ENCODE assay signal across 1 cellular context in the genomic region with DNA sequence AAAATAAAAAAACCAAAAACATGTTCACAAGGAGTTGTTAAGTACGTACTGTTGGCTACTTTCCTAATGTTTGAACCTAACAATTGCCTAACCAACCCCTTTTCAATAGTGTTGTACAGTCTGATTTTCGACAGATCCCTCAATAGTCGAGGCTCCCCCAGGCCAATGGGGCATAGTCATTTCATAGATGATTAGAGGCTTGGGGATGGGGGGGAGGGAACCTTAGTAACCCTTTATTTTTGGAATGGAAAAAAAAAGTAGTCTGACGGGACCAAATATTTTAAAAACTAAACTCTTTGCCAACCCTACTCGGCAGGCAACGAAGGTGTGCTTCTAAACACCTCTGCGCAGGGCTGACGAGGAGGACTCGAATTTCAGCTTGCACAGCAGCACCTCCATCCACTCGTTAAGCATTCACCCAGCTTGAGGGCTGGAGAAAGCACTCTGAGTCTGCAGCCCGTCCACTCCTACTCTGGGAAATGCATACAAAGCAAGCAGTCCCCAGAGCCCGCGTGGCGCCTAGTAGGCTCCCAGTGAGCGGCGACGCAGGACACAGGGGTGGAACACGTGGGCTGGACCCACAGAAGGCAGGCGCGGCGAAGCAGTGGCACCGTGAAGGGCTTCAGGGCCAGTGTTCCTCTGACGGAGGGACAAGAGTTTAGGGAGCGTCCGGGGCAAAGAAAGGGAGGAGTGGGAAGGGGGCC.
TF ChIP-seq lines count a peak whose summit lies in the region.

No MANE protein-coding gene starts in this region.

TF ChIP-seq in K562, 482 proteins besides CTCF, POLR2A, EP300 and RAD21 (continued from another document and continues in another):
- TF ChIP-seq, protein P1, sequence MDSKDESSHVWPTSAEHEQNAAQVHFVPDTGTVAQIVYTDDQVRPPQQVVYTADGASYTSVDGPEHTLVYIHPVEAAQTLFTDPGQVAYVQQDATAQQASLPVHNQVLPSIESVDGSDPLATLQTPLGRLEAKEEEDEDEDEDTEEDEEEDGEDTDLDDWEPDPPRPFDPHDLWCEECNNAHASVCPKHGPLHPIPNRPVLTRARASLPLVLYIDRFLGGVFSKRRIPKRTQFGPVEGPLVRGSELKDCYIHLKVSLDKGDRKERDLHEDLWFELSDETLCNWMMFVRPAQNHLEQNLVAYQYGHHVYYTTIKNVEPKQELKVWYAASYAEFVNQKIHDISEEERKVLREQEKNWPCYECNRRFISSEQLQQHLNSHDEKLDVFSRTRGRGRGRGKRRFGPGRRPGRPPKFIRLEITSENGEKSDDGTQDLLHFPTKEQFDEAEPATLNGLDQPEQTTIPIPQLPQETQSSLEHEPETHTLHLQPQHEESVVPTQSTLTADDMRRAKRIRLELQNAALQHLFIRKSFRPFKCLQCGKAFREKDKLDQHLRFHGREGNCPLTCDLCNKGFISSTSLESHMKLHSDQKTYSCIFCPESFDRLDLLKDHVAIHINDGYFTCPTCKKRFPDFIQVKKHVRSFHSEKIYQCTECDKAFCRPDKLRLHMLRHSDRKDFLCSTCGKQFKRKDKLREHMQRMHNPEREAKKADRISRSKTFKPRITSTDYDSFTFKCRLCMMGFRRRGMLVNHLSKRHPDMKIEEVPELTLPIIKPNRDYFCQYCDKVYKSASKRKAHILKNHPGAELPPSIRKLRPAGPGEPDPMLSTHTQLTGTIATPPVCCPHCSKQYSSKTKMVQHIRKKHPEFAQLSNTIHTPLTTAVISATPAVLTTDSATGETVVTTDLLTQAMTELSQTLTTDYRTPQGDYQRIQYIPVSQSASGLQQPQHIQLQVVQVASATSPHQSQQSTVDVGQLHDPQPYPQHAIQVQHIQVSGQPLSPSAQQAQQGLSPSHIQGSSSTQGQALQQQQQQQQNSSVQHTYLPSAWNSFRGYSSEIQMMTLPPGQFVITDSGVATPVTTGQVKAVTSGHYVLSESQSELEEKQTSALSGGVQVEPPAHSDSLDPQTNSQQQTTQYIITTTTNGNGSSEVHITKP (IDR thresholded peaks at IDR 0.05; ENCODE audit: partially characterized antibody), result peak; percentile 13
- TF ChIP-seq, protein P2, sequence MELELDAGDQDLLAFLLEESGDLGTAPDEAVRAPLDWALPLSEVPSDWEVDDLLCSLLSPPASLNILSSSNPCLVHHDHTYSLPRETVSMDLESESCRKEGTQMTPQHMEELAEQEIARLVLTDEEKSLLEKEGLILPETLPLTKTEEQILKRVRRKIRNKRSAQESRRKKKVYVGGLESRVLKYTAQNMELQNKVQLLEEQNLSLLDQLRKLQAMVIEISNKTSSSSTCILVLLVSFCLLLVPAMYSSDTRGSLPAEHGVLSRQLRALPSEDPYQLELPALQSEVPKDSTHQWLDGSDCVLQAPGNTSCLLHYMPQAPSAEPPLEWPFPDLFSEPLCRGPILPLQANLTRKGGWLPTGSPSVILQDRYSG (tag; conservative IDR thresholded peaks at IDR 0.05; ENCODE audit: low read depth), result no peak; the same call in 1 of the 2 replicates
- TF ChIP-seq ELF1 (tag; IDR thresholded peaks at IDR 0.05), result no peak
- TF ChIP-seq SRF (CRISPR knock-in tag; IDR thresholded peaks at IDR 0.05), result no peak
- TF ChIP-seq FOS (IDR thresholded peaks at IDR 0.05; ENCODE audit: extremely low read depth, insufficient read length), result no peak
- TF ChIP-seq ZNF551 (CRISPR knock-in tag; IDR thresholded peaks at IDR 0.05), result no peak
- TF ChIP-seq, protein P3, sequence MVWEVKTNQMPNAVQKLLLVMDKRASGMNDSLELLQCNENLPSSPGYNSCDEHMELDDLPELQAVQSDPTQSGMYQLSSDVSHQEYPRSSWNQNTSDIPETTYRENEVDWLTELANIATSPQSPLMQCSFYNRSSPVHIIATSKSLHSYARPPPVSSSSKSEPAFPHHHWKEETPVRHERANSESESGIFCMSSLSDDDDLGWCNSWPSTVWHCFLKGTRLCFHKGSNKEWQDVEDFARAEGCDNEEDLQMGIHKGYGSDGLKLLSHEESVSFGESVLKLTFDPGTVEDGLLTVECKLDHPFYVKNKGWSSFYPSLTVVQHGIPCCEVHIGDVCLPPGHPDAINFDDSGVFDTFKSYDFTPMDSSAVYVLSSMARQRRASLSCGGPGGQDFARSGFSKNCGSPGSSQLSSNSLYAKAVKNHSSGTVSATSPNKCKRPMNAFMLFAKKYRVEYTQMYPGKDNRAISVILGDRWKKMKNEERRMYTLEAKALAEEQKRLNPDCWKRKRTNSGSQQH (CRISPR knock-in tag; IDR thresholded peaks at IDR 0.05), result no peak
- TF ChIP-seq, protein P4, sequence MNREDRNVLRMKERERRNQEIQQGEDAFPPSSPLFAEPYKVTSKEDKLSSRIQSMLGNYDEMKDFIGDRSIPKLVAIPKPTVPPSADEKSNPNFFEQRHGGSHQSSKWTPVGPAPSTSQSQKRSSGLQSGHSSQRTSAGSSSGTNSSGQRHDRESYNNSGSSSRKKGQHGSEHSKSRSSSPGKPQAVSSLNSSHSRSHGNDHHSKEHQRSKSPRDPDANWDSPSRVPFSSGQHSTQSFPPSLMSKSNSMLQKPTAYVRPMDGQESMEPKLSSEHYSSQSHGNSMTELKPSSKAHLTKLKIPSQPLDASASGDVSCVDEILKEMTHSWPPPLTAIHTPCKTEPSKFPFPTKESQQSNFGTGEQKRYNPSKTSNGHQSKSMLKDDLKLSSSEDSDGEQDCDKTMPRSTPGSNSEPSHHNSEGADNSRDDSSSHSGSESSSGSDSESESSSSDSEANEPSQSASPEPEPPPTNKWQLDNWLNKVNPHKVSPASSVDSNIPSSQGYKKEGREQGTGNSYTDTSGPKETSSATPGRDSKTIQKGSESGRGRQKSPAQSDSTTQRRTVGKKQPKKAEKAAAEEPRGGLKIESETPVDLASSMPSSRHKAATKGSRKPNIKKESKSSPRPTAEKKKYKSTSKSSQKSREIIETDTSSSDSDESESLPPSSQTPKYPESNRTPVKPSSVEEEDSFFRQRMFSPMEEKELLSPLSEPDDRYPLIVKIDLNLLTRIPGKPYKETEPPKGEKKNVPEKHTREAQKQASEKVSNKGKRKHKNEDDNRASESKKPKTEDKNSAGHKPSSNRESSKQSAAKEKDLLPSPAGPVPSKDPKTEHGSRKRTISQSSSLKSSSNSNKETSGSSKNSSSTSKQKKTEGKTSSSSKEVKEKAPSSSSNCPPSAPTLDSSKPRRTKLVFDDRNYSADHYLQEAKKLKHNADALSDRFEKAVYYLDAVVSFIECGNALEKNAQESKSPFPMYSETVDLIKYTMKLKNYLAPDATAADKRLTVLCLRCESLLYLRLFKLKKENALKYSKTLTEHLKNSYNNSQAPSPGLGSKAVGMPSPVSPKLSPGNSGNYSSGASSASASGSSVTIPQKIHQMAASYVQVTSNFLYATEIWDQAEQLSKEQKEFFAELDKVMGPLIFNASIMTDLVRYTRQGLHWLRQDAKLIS (CRISPR knock-in tag; IDR thresholded peaks at IDR 0.05), result no peak
- TF ChIP-seq ZBTB1 (CRISPR knock-in tag; IDR thresholded peaks at IDR 0.05; ENCODE audit: borderline replicate concordance, low read depth), result no peak
- TF ChIP-seq MCM3 (IDR thresholded peaks at IDR 0.05), result no peak
- TF ChIP-seq FOXA3 (CRISPR knock-in tag; conservative IDR thresholded peaks at IDR 0.05 in 1 of 2, IDR thresholded peaks at IDR 0.05 in 1 of 2), result peak in 1 of 2 experiments; percentile 51; a peak in 1 of 4 replicates
- TF ChIP-seq, protein P5, sequence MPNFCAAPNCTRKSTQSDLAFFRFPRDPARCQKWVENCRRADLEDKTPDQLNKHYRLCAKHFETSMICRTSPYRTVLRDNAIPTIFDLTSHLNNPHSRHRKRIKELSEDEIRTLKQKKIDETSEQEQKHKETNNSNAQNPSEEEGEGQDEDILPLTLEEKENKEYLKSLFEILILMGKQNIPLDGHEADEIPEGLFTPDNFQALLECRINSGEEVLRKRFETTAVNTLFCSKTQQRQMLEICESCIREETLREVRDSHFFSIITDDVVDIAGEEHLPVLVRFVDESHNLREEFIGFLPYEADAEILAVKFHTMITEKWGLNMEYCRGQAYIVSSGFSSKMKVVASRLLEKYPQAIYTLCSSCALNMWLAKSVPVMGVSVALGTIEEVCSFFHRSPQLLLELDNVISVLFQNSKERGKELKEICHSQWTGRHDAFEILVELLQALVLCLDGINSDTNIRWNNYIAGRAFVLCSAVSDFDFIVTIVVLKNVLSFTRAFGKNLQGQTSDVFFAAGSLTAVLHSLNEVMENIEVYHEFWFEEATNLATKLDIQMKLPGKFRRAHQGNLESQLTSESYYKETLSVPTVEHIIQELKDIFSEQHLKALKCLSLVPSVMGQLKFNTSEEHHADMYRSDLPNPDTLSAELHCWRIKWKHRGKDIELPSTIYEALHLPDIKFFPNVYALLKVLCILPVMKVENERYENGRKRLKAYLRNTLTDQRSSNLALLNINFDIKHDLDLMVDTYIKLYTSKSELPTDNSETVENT (CRISPR knock-in tag; IDR thresholded peaks at IDR 0.05), result peak; percentile 70; the same call in 1 of the 2 replicates
- no peak for TF ChIP-seq JUNB (CRISPR knock-in tag; conservative IDR thresholded peaks at IDR 0.05)
- no peak for TF ChIP-seq KLF6 (CRISPR knock-in tag; IDR thresholded peaks at IDR 0.05; ENCODE audit: borderline replicate concordance)
- no peak for TF ChIP-seq POLR2H (tag; IDR thresholded peaks at IDR 0.05; ENCODE audit: low read depth)
- no peak for TF ChIP-seq BDP1 (IDR thresholded peaks at IDR 0.05; ENCODE audit: insufficient read depth, insufficient read length)
- peak; percentile 43; the same call in 1 of the 2 replicates for TF ChIP-seq ZKSCAN1 (IDR thresholded peaks at IDR 0.05; ENCODE audit: low read depth, low read length)
- TF ChIP-seq PML (IDR thresholded peaks at IDR 0.05; ENCODE audit: low read length), result no peak
- peak; percentile 52; the same call in 1 of the 2 replicates for TF ChIP-seq RAD51 (IDR thresholded peaks at IDR 0.05; ENCODE audit: borderline replicate concordance, low read depth)
- TF ChIP-seq, protein P6, sequence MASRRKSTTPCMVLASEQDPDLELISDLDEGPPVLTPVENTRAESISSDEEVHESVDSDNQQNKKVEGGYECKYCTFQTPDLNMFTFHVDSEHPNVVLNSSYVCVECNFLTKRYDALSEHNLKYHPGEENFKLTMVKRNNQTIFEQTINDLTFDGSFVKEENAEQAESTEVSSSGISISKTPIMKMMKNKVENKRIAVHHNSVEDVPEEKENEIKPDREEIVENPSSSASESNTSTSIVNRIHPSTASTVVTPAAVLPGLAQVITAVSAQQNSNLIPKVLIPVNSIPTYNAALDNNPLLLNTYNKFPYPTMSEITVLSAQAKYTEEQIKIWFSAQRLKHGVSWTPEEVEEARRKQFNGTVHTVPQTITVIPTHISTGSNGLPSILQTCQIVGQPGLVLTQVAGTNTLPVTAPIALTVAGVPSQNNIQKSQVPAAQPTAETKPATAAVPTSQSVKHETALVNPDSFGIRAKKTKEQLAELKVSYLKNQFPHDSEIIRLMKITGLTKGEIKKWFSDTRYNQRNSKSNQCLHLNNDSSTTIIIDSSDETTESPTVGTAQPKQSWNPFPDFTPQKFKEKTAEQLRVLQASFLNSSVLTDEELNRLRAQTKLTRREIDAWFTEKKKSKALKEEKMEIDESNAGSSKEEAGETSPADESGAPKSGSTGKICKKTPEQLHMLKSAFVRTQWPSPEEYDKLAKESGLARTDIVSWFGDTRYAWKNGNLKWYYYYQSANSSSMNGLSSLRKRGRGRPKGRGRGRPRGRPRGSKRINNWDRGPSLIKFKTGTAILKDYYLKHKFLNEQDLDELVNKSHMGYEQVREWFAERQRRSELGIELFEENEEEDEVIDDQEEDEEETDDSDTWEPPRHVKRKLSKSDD (conservative IDR thresholded peaks at IDR 0.05; ENCODE audit: low read length), result no peak
- no peak for TF ChIP-seq HNRNPK (IDR thresholded peaks at IDR 0.05; ENCODE audit: low read depth, low read length, poor library complexity, severe bottlenecking)
- TF ChIP-seq, protein P7, sequence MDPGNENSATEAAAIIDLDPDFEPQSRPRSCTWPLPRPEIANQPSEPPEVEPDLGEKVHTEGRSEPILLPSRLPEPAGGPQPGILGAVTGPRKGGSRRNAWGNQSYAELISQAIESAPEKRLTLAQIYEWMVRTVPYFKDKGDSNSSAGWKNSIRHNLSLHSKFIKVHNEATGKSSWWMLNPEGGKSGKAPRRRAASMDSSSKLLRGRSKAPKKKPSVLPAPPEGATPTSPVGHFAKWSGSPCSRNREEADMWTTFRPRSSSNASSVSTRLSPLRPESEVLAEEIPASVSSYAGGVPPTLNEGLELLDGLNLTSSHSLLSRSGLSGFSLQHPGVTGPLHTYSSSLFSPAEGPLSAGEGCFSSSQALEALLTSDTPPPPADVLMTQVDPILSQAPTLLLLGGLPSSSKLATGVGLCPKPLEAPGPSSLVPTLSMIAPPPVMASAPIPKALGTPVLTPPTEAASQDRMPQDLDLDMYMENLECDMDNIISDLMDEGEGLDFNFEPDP (CRISPR knock-in tag; IDR thresholded peaks at IDR 0.05), result no peak
- TF ChIP-seq, protein P8, sequence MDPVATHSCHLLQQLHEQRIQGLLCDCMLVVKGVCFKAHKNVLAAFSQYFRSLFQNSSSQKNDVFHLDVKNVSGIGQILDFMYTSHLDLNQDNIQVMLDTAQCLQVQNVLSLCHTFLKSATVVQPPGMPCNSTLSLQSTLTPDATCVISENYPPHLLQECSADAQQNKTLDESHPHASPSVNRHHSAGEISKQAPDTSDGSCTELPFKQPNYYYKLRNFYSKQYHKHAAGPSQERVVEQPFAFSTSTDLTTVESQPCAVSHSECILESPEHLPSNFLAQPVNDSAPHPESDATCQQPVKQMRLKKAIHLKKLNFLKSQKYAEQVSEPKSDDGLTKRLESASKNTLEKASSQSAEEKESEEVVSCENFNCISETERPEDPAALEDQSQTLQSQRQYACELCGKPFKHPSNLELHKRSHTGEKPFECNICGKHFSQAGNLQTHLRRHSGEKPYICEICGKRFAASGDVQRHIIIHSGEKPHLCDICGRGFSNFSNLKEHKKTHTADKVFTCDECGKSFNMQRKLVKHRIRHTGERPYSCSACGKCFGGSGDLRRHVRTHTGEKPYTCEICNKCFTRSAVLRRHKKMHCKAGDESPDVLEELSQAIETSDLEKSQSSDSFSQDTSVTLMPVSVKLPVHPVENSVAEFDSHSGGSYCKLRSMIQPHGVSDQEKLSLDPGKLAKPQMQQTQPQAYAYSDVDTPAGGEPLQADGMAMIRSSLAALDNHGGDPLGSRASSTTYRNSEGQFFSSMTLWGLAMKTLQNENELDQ (CRISPR knock-in tag; IDR thresholded peaks at IDR 0.05; ENCODE audit: borderline replicate concordance), result peak; percentile 93
- no peak for TF ChIP-seq ZNF41 (CRISPR knock-in tag; conservative IDR thresholded peaks at IDR 0.05)
- TF ChIP-seq ZNF707 (CRISPR knock-in tag; conservative IDR thresholded peaks at IDR 0.05), result no peak
- TF ChIP-seq STAG1 (CRISPR knock-in tag; IDR thresholded peaks at IDR 0.05; ENCODE audit: borderline replicate concordance), result no peak
- TF ChIP-seq OTX1 (CRISPR knock-in tag; IDR thresholded peaks at IDR 0.05), result no peak
- no peak for TF ChIP-seq EZH2 (IDR thresholded peaks at IDR 0.05; ENCODE audit: borderline replicate concordance, low read depth, low read length)
- TF ChIP-seq ZSCAN29 (IDR thresholded peaks at IDR 0.05), result no peak
- TF ChIP-seq RBBP5 (IDR thresholded peaks at IDR 0.05; ENCODE audit: borderline replicate concordance, insufficient read depth, low read length, poor library complexity, severe bottlenecking), result no peak
- TF ChIP-seq, protein P9, sequence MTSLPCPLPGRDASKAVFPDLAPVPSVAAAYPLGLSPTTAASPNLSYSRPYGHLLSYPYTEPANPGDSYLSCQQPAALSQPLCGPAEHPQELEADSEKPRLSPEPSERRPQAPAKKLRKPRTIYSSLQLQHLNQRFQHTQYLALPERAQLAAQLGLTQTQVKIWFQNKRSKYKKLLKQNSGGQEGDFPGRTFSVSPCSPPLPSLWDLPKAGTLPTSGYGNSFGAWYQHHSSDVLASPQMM (CRISPR knock-in tag; IDR thresholded peaks at IDR 0.05), result no peak
